Comparison of ENCODE assay signal across 8 cellular contexts in the genomic region with DNA sequence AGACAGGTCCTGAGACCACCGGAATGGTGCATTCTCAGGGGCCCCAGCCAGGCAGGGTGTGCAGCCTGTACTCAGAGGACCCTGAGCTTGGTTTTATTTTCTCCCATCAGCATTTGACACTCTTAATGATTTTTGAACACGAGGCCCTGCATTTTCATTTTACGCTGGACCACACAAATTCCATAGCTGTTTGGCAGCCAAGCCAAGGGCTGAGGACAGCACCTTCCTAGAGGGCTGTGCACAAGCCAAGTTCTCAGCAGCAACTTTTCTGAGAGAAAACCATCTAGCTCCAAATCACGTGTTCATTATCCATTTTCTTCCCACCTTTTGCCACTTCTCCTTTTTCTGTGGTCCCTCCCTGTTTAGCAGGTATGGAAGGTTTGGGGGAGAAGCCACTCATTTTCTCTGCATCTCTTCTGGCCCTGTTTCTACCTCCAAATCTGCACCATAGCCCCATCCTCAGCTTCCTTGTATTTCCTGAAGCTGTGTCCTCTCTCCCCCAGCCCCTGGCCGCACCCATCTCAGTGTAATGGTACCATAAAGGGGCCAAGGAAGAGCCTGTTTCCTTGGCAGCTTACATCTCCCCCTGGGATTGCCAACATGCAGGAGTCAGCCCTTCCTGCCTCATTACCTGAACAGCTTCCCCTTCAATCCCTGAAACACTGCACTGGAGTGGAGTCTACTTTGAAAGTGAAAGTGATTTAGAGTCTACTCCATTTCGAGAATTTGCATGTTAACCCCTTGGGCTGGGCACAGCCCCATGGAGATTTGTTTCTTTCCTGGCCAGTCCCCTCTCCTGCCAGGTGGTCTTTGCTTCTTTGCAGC.
A peak's percentile ranks its signal among the peaks of the same experiment; 100 is the strongest.
DNase-seq lines count a peak whose midpoint lies in the region; ATAC-seq and TF ChIP-seq lines count a peak whose summit lies in the region.

No MANE protein-coding gene starts in this region.

- H3K9me3 ChIP-seq in DND-41 (ENCODE audit: insufficient read depth, low read length, severe bottlenecking) (no peaks in the 10 kb centered on the region), SK-N-SH (no peaks in the 10 kb centered on the region), liver (ENCODE audit: control insufficient read depth in 4 of 4, low read length in 3 of 4) (no peaks in the 10 kb centered on the region), sigmoid colon (no peaks in the 10 kb centered on the region), suprapubic skin (no peaks in the 10 kb centered on the region)

- no peaks in the 10 kb centered on the region for H3K79me2 ChIP-seq in DND-41 (ENCODE audit: insufficient read depth, low read length)
- no peaks in the 10 kb centered on the region for H3K79me2 ChIP-seq in SK-N-SH (ENCODE audit: insufficient read depth)

- peak; percentile 38; the same call in 2 of the 3 replicates for ATAC-seq in DND-41 (ENCODE audit: insufficient read depth, low read depth)
- peak; percentile 69 for ATAC-seq in GM21529 (IDR thresholded peaks at IDR 0.05; ENCODE audit: unreplicated experiment)
- no peak for ATAC-seq in GM19035 (IDR thresholded peaks at IDR 0.05; ENCODE audit: unreplicated experiment)

- H3K4me2 ChIP-seq in DND-41 (ENCODE audit: insufficient read depth, low read length) (peak overlapping the region; percentile 64), SK-N-SH (peak overlapping the region; percentile 41)

- H3K36me3 ChIP-seq in DND-41 (ENCODE audit: insufficient read depth, low read length), result no peaks in the 10 kb centered on the region
- no peaks in the 10 kb centered on the region for H3K36me3 ChIP-seq in SK-N-SH (replicated peaks in 1 of 2; ENCODE audit: control insufficient read depth in 1 of 2, insufficient read depth in 2 of 2, low read length in 1 of 2)
- no peaks in the 10 kb centered on the region for H3K36me3 ChIP-seq in liver (ENCODE audit: control insufficient read depth in 4 of 4, insufficient read depth in 3 of 4, low read depth in 1 of 4, low read length in 3 of 4)
- H3K36me3 ChIP-seq in sigmoid colon, result no peaks in the 10 kb centered on the region
- H3K36me3 ChIP-seq in suprapubic skin, result peaks cover 3% of the 10 kb centered on the region

- peaks cover 50% of the 10 kb centered on the region for H3K4me1 ChIP-seq in DND-41 (ENCODE audit: insufficient read depth, low read length)
- peaks cover 4 to 19% of the 10 kb centered on the region in 2 experiments; a peak in 3 of 4 replicates for H3K4me1 ChIP-seq in SK-N-SH (ENCODE audit: control insufficient read depth in 1 of 2, insufficient read depth in 2 of 2, low read depth in 1 of 2, low read length in 1 of 2)
- H3K4me1 ChIP-seq in liver (ENCODE audit: control insufficient read depth in 4 of 4, insufficient read depth in 4 of 4, low read length in 3 of 4), result peaks cover 0 to 6% (median 2%) of the 10 kb centered on the region in 4 donors
- peaks cover 0 to 14% (median 13%) of the 10 kb centered on the region in 4 donors for H3K4me1 ChIP-seq in sigmoid colon
- peaks cover 20% of the 10 kb centered on the region for H3K4me1 ChIP-seq in suprapubic skin

- H3K27me3 ChIP-seq in DND-41 (ENCODE audit: insufficient read depth, low read length, poor library complexity) (peaks cover 36% of the 10 kb centered on the region), SK-N-SH (ENCODE audit: insufficient read depth) (no peaks in the 10 kb centered on the region), liver (ENCODE audit: control insufficient read depth in 4 of 4, insufficient read depth in 4 of 4, low read length in 3 of 4) (no peaks in the 10 kb centered on the region), sigmoid colon (no peaks in the 10 kb centered on the region), suprapubic skin (no peaks in the 10 kb centered on the region)

- CTCF ChIA-PET in SK-N-SH (lab: Yijun Ruan, JAX), result interaction anchor here (1.0 to 1.6 kb wide), 5 partner anchors 10 to 628 kb away, joined by 3 to 4 read pairs (median 3); no protein-coding TSS in a partner anchor

- TF ChIP-seq EP300 in SK-N-SH (IDR thresholded peaks at IDR 0.05; ENCODE audit: borderline replicate concordance in 1 of 2, low read depth in 1 of 2, low read length in 1 of 2), result no peak
- TF ChIP-seq EP300 in sigmoid colon (IDR thresholded peaks at IDR 0.05), result no peak
- TF ChIP-seq EP300 in suprapubic skin (IDR thresholded peaks at IDR 0.05), result no peak

- TF ChIP-seq POLR2A in sigmoid colon (IDR thresholded peaks at IDR 0.05), result no peak
- TF ChIP-seq POLR2A in suprapubic skin (IDR thresholded peaks at IDR 0.05), result no peak

- TF ChIP-seq CTCF in DND-41 (IDR thresholded peaks at IDR 0.05; ENCODE audit: borderline replicate concordance, extremely low read depth, low read length, poor library complexity, severe bottlenecking) (no peak), SK-N-SH (IDR thresholded peaks at IDR 0.05) (no peak), liver (IDR thresholded peaks at IDR 0.05; ENCODE audit: low read depth, low read length, missing input control) (no peak), sigmoid colon (IDR thresholded peaks at IDR 0.05) (no peak), suprapubic skin (IDR thresholded peaks at IDR 0.05) (no peak)

- no peaks in the 10 kb centered on the region for H3K9me2 ChIP-seq in SK-N-SH

- intact Hi-C loops in sigmoid colon (cut with DNase I), result no loop called here

- H3K27ac ChIP-seq in DND-41 (ENCODE audit: low read length) (no peak overlapping the region), SK-N-SH (ENCODE audit: low read depth in 2 of 2, low read length in 1 of 2) (no peak overlapping the region), liver (ENCODE audit: low read depth in 1 of 2, low read length in 2 of 2) (no peak overlapping the region), sigmoid colon (no peak overlapping the region), suprapubic skin (no peak overlapping the region)

- POLR2A ChIA-PET in SK-N-SH (lab: Yijun Ruan, JAX), result no interaction called here

- H3F3A ChIP-seq in SK-N-SH (replicated peaks; ENCODE audit: insufficient read depth), result no peaks in the 10 kb centered on the region

- H4K20me1 ChIP-seq in DND-41 (ENCODE audit: insufficient read depth, low read length), result peaks cover 19% of the 10 kb centered on the region
- no peaks in the 10 kb centered on the region for H4K20me1 ChIP-seq in SK-N-SH (ENCODE audit: insufficient read depth)

- WGBS in SK-N-SH (ENCODE audit: low lambda C conversion rate), result 80% methylated on average over 6 of the region's 6 CpGs
- 69% methylated on average over 6 of the region's 6 CpGs for WGBS in liver
- WGBS in sigmoid colon, 2 donors, result 51 to 57% methylated on average over 6 of the region's 6 CpGs
- WGBS in suprapubic skin, result 55% methylated on average over 6 of the region's 6 CpGs

- H3K4me3 ChIP-seq in DND-41 (ENCODE audit: low read depth in 1 of 2, low read length in 2 of 2) (peak overlapping the region in 1 of 2 experiments; percentile 42; a peak in 2 of 4 replicates), SK-N-SH (ENCODE audit: low read depth in 2 of 2, low read length in 1 of 2) (0 out of 4 replicates have a peak overlapping the region, but pooled peaks of 1 of the 2 experiments have one; percentile 3), liver (ENCODE audit: low read depth in 1 of 3, low read length in 3 of 3) (peak overlapping the region in 1 of 3 donors; percentile 32), sigmoid colon (peak overlapping the region in 1 of 4 donors; percentile 5), suprapubic skin (no peak overlapping the region)

- DNase-seq in DND-41 (no peak), SK-N-SH (no peak), sigmoid colon (no peak), suprapubic skin (ENCODE audit: low spot score in 2 of 2) (no peak), DMS 273 treated with DMSO at 0.1 percent for 48 hours (lab: John Stamatoyannopoulos, UW) (no peak)

- TF ChIP-seq RAD21 in SK-N-SH (IDR thresholded peaks at IDR 0.05; ENCODE audit: low read length) (no peak), liver (IDR thresholded peaks at IDR 0.05) (no peak)

- H2AFZ ChIP-seq in DND-41 (ENCODE audit: low read depth, low read length), result peak overlapping the region; percentile 42; the same call in 1 of the 2 replicates
- no peak overlapping the region; the same call in 1 of the 2 replicates for H2AFZ ChIP-seq in SK-N-SH (ENCODE audit: low read depth)

- H3K9ac ChIP-seq in DND-41 (ENCODE audit: low read depth, low read length) (no peak overlapping the region), SK-N-SH (no peak overlapping the region), liver (ENCODE audit: low read depth in 1 of 2, low read length in 2 of 2) (no peak overlapping the region)

TF ChIP-seq in SK-N-SH, 30 proteins besides CTCF, POLR2A, EP300 and RAD21 (continues in another document):
- TF ChIP-seq, protein P1, sequence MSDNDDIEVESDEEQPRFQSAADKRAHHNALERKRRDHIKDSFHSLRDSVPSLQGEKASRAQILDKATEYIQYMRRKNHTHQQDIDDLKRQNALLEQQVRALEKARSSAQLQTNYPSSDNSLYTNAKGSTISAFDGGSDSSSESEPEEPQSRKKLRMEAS (IDR thresholded peaks at IDR 0.05; ENCODE audit: low read depth), result no peak
- TF ChIP-seq ELF1 (IDR thresholded peaks at IDR 0.05) (no peak), TEAD4 (IDR thresholded peaks at IDR 0.05; ENCODE audit: borderline replicate concordance, insufficient read depth) (no peak), YY1 (IDR thresholded peaks at IDR 0.05; ENCODE audit: low read depth) (no peak)

TF ChIP-seq in liver, 16 proteins besides CTCF, POLR2A, EP300 and RAD21:
- TF ChIP-seq NR2F2 (IDR thresholded peaks at IDR 0.05), result no peak
- no peak for TF ChIP-seq JUND (IDR thresholded peaks at IDR 0.05)
- TF ChIP-seq SP1 (IDR thresholded peaks at IDR 0.05), result no peak
- TF ChIP-seq, protein P1 (IDR thresholded peaks at IDR 0.05), result no peak
- TF ChIP-seq RXRA (IDR thresholded peaks at IDR 0.05), result no peak
- TF ChIP-seq, protein P2, sequence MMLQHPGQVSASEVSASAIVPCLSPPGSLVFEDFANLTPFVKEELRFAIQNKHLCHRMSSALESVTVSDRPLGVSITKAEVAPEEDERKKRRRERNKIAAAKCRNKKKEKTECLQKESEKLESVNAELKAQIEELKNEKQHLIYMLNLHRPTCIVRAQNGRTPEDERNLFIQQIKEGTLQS (IDR thresholded peaks at IDR 0.05), result no peak
- TF ChIP-seq YY1 (IDR thresholded peaks at IDR 0.05), result peak; percentile 57
